ENCODE assay signal across 1 cellular context in genomic region chr20:59141818-59142581, GRCh38.
TF ChIP-seq lines count a peak whose summit lies in the region.

No MANE protein-coding gene starts in this region.

TF ChIP-seq in K562, 482 proteins besides CTCF, POLR2A, EP300 and RAD21:
- TF ChIP-seq AFF1 (IDR thresholded peaks at IDR 0.05; ENCODE audit: low read depth in 1 of 2, partially characterized antibody in 2 of 2) (peak in 1 of 2 experiments; percentile 54), REST (CRISPR knock-in tag; IDR thresholded peaks at IDR 0.05; ENCODE audit: low read depth) (peak; percentile 93), MIER1 (IDR thresholded peaks at IDR 0.05; ENCODE audit: low read depth) (peak; percentile 93), RUNX1 (IDR thresholded peaks at IDR 0.05; ENCODE audit: low read depth) (no peak), ETS2 (tag; IDR thresholded peaks at IDR 0.05; ENCODE audit: borderline replicate concordance, poor library complexity, severe bottlenecking) (no peak), NELFE (IDR thresholded peaks at IDR 0.05; ENCODE audit: insufficient read depth, insufficient read length) (no peak), NKRF (IDR thresholded peaks at IDR 0.05; ENCODE audit: borderline replicate concordance) (no peak), EHMT2 (IDR thresholded peaks at IDR 0.05) (peak; percentile 98), MXI1 (IDR thresholded peaks at IDR 0.05; ENCODE audit: low read depth, low read length) (no peak), NFIC (IDR thresholded peaks at IDR 0.05) (peak; percentile 36)
